10 cellular contexts compared by ENCODE assay signal in the genomic region with DNA sequence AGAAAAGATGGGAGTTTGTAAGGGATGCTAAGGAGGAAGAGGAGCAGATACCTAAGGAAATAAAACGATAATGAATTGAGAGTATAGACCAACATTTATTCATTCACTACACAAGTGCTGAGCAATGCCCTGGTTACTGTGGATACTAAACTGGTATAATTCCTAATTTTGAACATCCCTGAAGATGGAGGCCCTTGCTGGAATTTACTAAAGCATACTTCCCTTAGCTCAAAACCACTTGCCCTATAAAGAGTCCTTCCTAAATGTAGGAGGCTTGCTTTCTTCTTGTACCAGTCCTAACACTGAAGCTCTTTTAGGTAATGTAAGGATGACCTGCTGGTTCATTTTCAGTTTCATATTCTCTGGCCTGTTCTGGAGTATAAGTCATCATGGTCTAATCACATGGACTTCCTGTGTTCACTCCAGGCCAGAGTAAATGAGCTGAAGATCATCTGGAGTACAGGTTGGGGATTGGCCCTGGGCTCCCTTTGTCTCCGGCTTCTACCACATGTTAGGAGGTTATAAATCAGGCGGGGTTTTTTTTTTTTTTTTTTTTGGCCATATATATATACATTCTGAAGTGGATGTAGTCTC. TPM values are rescaled to one million over a fixed set of nuclear protein-coding genes. Genes with fewer than 3 reads are reported as not detected.
DNase-seq lines count a peak whose midpoint lies in the region; ATAC-seq, FAIRE-seq and TF ChIP-seq lines count a peak whose summit lies in the region.
"Had no signal": no experiment of that assay in that cellular context is flagged by ENCODE, and none has a peak within 500 bp of the region (broad histone marks: within the 10 kb centered on the region; RNA-seq: fewer than 3 reads in every experiment).

No MANE protein-coding gene starts in this region.

- no peaks in the 10 kb centered on the region for H3K79me2 ChIP-seq in Loucy (ENCODE audit: insufficient read depth, low read length)

- peak overlapping the region; percentile 48 for H3K4me2 ChIP-seq in Loucy (ENCODE audit: low read depth, low read length, poor library complexity, severe bottlenecking)
- H3K4me2 ChIP-seq: neural progenitor cell had no signal

- H3K4me3 ChIP-seq in Loucy (ENCODE audit: low read length, poor library complexity, severe bottlenecking) (peak overlapping the region; percentile 9), pancreas (no peak overlapping the region)
- H3K4me3 ChIP-seq: neural progenitor cell had no signal

- FAIRE-seq in pancreas (lab: Jason Lieb, UNC), result no peak

- H3K9me3 ChIP-seq in Loucy (ENCODE audit: insufficient read depth, low read depth, low read length) (no peaks in the 10 kb centered on the region), pancreas (no peaks in the 10 kb centered on the region)

- peak overlapping the region; percentile 28 for H3K9ac ChIP-seq in Loucy (ENCODE audit: low read depth, low read length, poor library complexity, severe bottlenecking)
- H3K9ac ChIP-seq: neural progenitor cell had no signal

- H3K27ac ChIP-seq in caudate nucleus (ENCODE audit: low read depth, low read length) (no peak overlapping the region), pancreas (no peak overlapping the region)
- H3K27ac ChIP-seq: neural progenitor cell had no signal

- no peaks in the 10 kb centered on the region for H3K36me3 ChIP-seq in Loucy (ENCODE audit: insufficient read depth, low read length)
- no peaks in the 10 kb centered on the region for H3K36me3 ChIP-seq in pancreas
- H3K36me3 ChIP-seq: neural progenitor cell had no signal

- no peak for TF ChIP-seq CTCF in Loucy (conservative IDR thresholded peaks at IDR 0.05; ENCODE audit: low read length)
- TF ChIP-seq CTCF in pancreas (IDR thresholded peaks at IDR 0.05), result no peak

- 77 to 81% methylated on average over 3 of the region's 3 CpGs for WGBS in pancreas, 2 donors

- intact Hi-C loops in pancreas (cut with DNase I), result no loop called here

- H2AFZ ChIP-seq in Loucy (ENCODE audit: low read length), result peak overlapping the region; percentile 77
- H2AFZ ChIP-seq: neural progenitor cell had no signal

- H3K4me3 Mint-ChIP-seq in T-helper 2 cell treated with Interferon-gamma antibody and Interleukin-4, amounts not matched to agents 5 μg/mL and 100 μg/mL, for 36 hours, result no peak overlapping the region
- H3K4me3 Mint-ChIP-seq: neural progenitor cell had no signal

- peak; percentile 72 for DNase-seq in kidney tubule cell (ENCODE audit: low spot score)
- no peak for DNase-seq in T-helper 2 cell treated with Interferon-gamma antibody and Interleukin-4, amounts not matched to agents 5 μg/mL and 100 μg/mL, for 36 hours (ENCODE audit: low spot score)
- DNase-seq in caudate nucleus (lab: John Stamatoyannopoulos, UW), result no peak
- no peak for DNase-seq in pancreas
- no peak for DNase-seq in SIG-M5 treated with dmso at 0.1 percent for 504 hours (lab: John Stamatoyannopoulos, UW; ENCODE audit: unreplicated experiment)

- H3K4me1 ChIP-seq in Loucy (ENCODE audit: insufficient read depth, low read length, poor library complexity, severe bottlenecking), result peaks cover 25% of the 10 kb centered on the region
- no peaks in the 10 kb centered on the region for H3K4me1 ChIP-seq in pancreas
- H3K4me1 ChIP-seq: neural progenitor cell had no signal

- H3K9me3 Mint-ChIP-seq in T-helper 2 cell treated with Interferon-gamma antibody and Interleukin-4, amounts not matched to agents 5 μg/mL and 100 μg/mL, for 36 hours, result no peaks in the 10 kb centered on the region
- H3K9me3 Mint-ChIP-seq: neural progenitor cell had no signal

- H3K4me1 Mint-ChIP-seq in T-helper 2 cell treated with Interferon-gamma antibody and Interleukin-4, amounts not matched to agents 5 μg/mL and 100 μg/mL, for 36 hours (ENCODE audit: low read depth), result peaks cover 7% of the 10 kb centered on the region
- H3K4me1 Mint-ChIP-seq: neural progenitor cell had no signal

- no peaks in the 10 kb centered on the region for H3K36me3 Mint-ChIP-seq in T-helper 2 cell treated with Interferon-gamma antibody and Interleukin-4, amounts not matched to agents 5 μg/mL and 100 μg/mL, for 36 hours (ENCODE audit: low read depth)
- H3K36me3 Mint-ChIP-seq: neural progenitor cell had no signal

- no peaks in the 10 kb centered on the region for H4K20me1 ChIP-seq in Loucy (ENCODE audit: insufficient read depth, low read length, poor library complexity, severe bottlenecking)

- H3K27me3 ChIP-seq in Loucy (ENCODE audit: insufficient read depth, low read length, poor library complexity, severe bottlenecking), result no peaks in the 10 kb centered on the region
- no peaks in the 10 kb centered on the region for H3K27me3 ChIP-seq in pancreas
- H3K27me3 ChIP-seq: neural progenitor cell had no signal

- H3F3A ChIP-seq in Loucy (ENCODE audit: low read depth), result no peaks in the 10 kb centered on the region

- H3K27ac Mint-ChIP-seq in T-helper 2 cell treated with Interferon-gamma antibody and Interleukin-4, amounts not matched to agents 5 μg/mL and 100 μg/mL, for 36 hours, result no peak overlapping the region
- H3K27ac Mint-ChIP-seq: neural progenitor cell had no signal

- peaks cover 24% of the 10 kb centered on the region for H3K27me3 Mint-ChIP-seq in T-helper 2 cell treated with Interferon-gamma antibody and Interleukin-4, amounts not matched to agents 5 μg/mL and 100 μg/mL, for 36 hours (ENCODE audit: low read depth)

- ATAC-seq in GM18520 (IDR thresholded peaks at IDR 0.05; ENCODE audit: unreplicated experiment) (peak; percentile 88), GM21619 (IDR thresholded peaks at IDR 0.05; ENCODE audit: unreplicated experiment) (peak; percentile 95), pancreas (no peak)
- ATAC-seq: Panc1 had no signal

- no peaks in the 10 kb centered on the region for H3K9me2 ChIP-seq in Loucy (replicated peaks; ENCODE audit: low read depth, low read length)

RNA-seq across cellular contexts. Expression of a gene that starts 40.1 kb away (rescaled TPM):
- total RNA-seq in pancreas, result 10 to 100 TPM in 5 of 6 donors, 1 to 10 TPM in 1; 7.5 to 18.9 (median 12.0) TPM
- polyA plus RNA-seq in pancreas, result 10 to 100 TPM in 1 of 2 donors, 1 to 10 TPM in 1; 8.6 to 12.7 TPM

Comparison
In these comparisons a context has a peak if more than half of its experiments do, and no peak if none do; other contexts are left out.
1. ATAC-seq: peak in GM18520 (single experiment) and GM21619 (single experiment); none in pancreas (0 of 4).